Comparison of ENCODE assay signal across 22 cellular contexts in genomic region chr1:12678350-12678749, GRCh38. TPM values are rescaled to one million over a fixed set of nuclear protein-coding genes. Genes with fewer than 3 reads are reported as not detected.
"Had no signal": no experiment of that assay in that cellular context is flagged by ENCODE, and none has a peak within 500 bp of the region (broad histone marks: within the 10 kb centered on the region; RNA-seq: fewer than 3 reads in every experiment).

No MANE protein-coding gene starts in this region.

- ATAC-seq: activated CD4-positive, alpha-beta T cell treated with anti-CD3 and anti-CD28 coated beads for 36 hours; left colon; right lobe of liver had no signal

- H3K9me3 ChIP-seq: testis had no signal

- H3K27ac ChIP-seq: epithelial cell of prostate, heart right ventricle, right lobe of liver, testis, upper lobe of left lung had no signal

- H3K4me3 ChIP-seq: heart right ventricle, right lobe of liver, testis, upper lobe of left lung had no signal

- H3K4me1 ChIP-seq: right lobe of liver, testis, upper lobe of left lung had no signal

- H3K36me3 ChIP-seq: heart right ventricle, right lobe of liver, upper lobe of left lung had no signal

- H3K27me3 ChIP-seq: right lobe of liver, testis, upper lobe of left lung had no signal

- DNase-seq: activated B cell treated with CpG ODN at 0.5 μM for 24 hours; activated CD4-positive, alpha-beta T cell treated with anti-CD3 and anti-CD28 coated beads for 36 hours; activated CD4-positive, alpha-beta T cell treated with anti-CD3 and anti-CD28 coated beads, Interleukin-2, amount 50 U/mL, for 48 hours; activated naive CD4-positive, alpha-beta T cell treated with Interleukin-2 at 50 U/mL for 16 hours; activated T-cell treated with anti-CD3 and anti-CD28 coated beads, Interleukin-2, amount 50 U/mL, for 48 hours; heart right ventricle; islet precursor cell; left colon; occipital lobe; right lobe of liver; stimulated activated CD4-positive, alpha-beta T cell treated with anti-CD3 and anti-CD28 coated beads, Interleukin-2, amount 100 ng/mL, for 48 hours; stimulated activated CD8-positive, alpha-beta memory T cell treated with anti-CD3 and anti-CD28 coated beads, Interleukin-4, amount 100 ng/mL, for 48 hours; stimulated activated naive CD4-positive, alpha-beta T cell; T1000; testis; upper lobe of left lung had no signal

RNA-seq across cellular contexts. Expression of gene AADACL4, which starts 34.5 kb away (rescaled TPM):
- total RNA-seq: activated B cell treated with CpG ODN at 0.5 μM for 24 hours; activated CD4-positive, alpha-beta T cell treated with anti-CD3 and anti-CD28 coated beads for 36 hours; activated CD8-positive, alpha-beta memory T cell treated with anti-CD3 and anti-CD28 coated beads for 36 hours; cerebellum; heart right ventricle; left colon; mononuclear cell; occipital lobe; right lobe of liver; testis; upper lobe of left lung had no signal
- polyA plus RNA-seq: heart right ventricle, neural cell had no signal

RNA-seq across cellular contexts. Expression of gene AADACL3, which starts 37.6 kb away (rescaled TPM):
- total RNA-seq: activated B cell treated with CpG ODN at 0.5 μM for 24 hours; activated CD4-positive, alpha-beta T cell treated with anti-CD3 and anti-CD28 coated beads for 36 hours; activated CD8-positive, alpha-beta memory T cell treated with anti-CD3 and anti-CD28 coated beads for 36 hours; cerebellum; fibroblast of villous mesenchyme; heart right ventricle; left colon; mononuclear cell; occipital lobe; right lobe of liver; testis; upper lobe of left lung had no signal
- polyA plus RNA-seq: heart right ventricle, neural cell had no signal
